ENCODE assay signal across 1 cellular context in the genomic region with DNA sequence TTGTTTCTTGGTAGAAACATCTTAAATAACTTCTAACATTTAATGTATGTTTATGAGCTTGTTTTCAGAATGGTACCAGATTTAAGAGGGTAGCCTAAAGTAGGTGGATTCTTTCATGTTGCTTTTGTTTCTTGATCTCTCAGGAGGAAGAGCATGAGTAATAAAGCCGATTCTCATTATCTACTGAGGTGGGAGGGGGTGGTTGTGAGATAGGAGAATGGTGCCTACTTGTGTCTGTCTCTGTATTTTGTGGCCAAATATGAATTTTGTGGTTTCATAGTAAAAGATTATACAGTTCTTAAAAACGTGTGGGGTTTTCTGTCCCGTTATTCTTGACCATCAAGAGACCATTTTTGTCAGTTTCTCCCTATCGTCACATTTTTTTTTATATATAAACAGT.
TF ChIP-seq lines count a peak whose summit lies in the region.

No MANE protein-coding gene starts in this region.

TF ChIP-seq in IMR-90, 13 proteins besides CTCF, POLR2A, EP300 and RAD21:
- TF ChIP-seq MXI1 (IDR thresholded peaks at IDR 0.05; ENCODE audit: borderline replicate concordance, low read depth, low read length) (no peak), CEBPB (IDR thresholded peaks at IDR 0.05; ENCODE audit: low read depth, low read length) (no peak), BHLHE40 (IDR thresholded peaks at IDR 0.05; ENCODE audit: low read depth, low read length) (no peak), SMC3 (IDR thresholded peaks at IDR 0.05; ENCODE audit: low read depth, low read length) (no peak), FOS (IDR thresholded peaks at IDR 0.05; ENCODE audit: low read depth, low read length) (no peak), CHD1 (IDR thresholded peaks at IDR 0.05; ENCODE audit: low read depth, low read length) (no peak)
